1 cellular context compared by ENCODE assay signal in the genomic region with DNA sequence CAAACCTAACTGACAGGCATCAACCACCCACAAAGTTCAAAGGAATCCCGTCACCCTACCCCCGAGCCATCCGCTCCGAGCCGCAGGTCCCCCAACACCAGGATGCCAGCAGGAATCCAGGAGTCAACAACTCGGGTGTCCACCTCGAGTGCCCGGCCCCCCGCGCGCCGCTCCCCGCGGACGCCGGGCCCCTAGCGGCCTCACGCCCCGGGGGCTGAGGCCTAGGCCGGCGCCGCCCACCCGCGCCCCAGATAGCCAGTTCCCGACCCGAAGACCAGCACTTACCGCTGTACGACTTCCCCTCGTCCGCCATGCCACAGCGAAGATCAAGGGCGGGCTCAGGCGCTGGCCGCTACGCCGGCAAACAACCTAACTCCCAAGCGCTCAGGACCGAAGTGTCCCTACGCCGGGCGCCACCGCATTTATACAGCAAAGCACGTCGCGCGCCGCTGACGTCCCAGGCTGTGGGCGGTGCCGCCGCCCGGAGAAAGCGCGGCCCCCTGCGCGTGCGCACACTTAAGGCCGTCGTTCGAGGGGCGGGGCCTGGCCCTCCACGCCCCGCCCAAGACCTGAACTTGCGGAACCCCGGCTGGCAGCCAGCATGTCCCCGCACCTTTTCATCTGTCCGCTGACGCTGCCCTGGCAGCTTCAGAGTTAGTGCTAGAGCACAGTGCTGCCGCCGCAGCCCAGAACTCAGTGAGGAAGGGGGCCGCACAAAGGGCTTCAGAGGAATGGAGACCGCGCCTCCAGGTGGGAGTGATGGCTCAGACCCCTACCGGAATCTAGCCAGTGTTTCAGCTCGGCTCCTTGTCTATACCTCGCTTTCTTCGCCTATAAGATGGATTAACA.
TF ChIP-seq lines count a peak whose summit lies in the region.

Gene NXF1 (minus strand): TSS at position 397 of the 849 bp plus-strand sequence. CDS start 84 bp downstream, at position 313.

TF ChIP-seq in HepG2, 621 proteins besides CTCF, POLR2A, EP300 and RAD21 (continued from another document and continues in another):
- peak; percentile 87; the same call in 1 of the 2 replicates for TF ChIP-seq RFXAP (CRISPR knock-in tag; IDR thresholded peaks at IDR 0.05; ENCODE audit: borderline replicate concordance)
- peak; percentile 78; the same call in 1 of the 2 replicates for TF ChIP-seq ARHGAP35 (CRISPR knock-in tag; IDR thresholded peaks at IDR 0.05; ENCODE audit: borderline replicate concordance)
- no peak for TF ChIP-seq ZNF382 (CRISPR knock-in tag; IDR thresholded peaks at IDR 0.05; ENCODE audit: borderline replicate concordance)
- TF ChIP-seq RBFOX2 (IDR thresholded peaks at IDR 0.05; ENCODE audit: low read depth, low read length) = peak; percentile 100
- TF ChIP-seq ZNF761 (CRISPR knock-in tag; conservative IDR thresholded peaks at IDR 0.05) = 0 out of 2 replicates have a peak, but pooled peaks have one; percentile 50
- TF ChIP-seq RERE (CRISPR knock-in tag; IDR thresholded peaks at IDR 0.05; ENCODE audit: low read depth) = 0 out of 2 replicates have a peak, but pooled peaks have one; percentile 33
- 0 out of 2 replicates have a peak, but pooled peaks have one; percentile 48 for TF ChIP-seq DNMT3B (CRISPR knock-in tag; conservative IDR thresholded peaks at IDR 0.05)
- TF ChIP-seq, protein P1, sequence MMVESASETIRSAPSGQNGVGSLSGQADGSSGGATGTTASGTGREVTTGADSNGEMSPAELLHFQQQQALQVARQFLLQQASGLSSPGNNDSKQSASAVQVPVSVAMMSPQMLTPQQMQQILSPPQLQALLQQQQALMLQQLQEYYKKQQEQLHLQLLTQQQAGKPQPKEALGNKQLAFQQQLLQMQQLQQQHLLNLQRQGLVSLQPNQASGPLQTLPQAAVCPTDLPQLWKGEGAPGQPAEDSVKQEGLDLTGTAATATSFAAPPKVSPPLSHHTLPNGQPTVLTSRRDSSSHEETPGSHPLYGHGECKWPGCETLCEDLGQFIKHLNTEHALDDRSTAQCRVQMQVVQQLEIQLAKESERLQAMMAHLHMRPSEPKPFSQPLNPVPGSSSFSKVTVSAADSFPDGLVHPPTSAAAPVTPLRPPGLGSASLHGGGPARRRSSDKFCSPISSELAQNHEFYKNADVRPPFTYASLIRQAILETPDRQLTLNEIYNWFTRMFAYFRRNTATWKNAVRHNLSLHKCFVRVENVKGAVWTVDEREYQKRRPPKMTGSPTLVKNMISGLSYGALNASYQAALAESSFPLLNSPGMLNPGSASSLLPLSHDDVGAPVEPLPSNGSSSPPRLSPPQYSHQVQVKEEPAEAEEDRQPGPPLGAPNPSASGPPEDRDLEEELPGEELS (CRISPR knock-in tag; IDR thresholded peaks at IDR 0.05) = peak; percentile 29; the same call in 1 of the 2 replicates
- TF ChIP-seq, protein P2, sequence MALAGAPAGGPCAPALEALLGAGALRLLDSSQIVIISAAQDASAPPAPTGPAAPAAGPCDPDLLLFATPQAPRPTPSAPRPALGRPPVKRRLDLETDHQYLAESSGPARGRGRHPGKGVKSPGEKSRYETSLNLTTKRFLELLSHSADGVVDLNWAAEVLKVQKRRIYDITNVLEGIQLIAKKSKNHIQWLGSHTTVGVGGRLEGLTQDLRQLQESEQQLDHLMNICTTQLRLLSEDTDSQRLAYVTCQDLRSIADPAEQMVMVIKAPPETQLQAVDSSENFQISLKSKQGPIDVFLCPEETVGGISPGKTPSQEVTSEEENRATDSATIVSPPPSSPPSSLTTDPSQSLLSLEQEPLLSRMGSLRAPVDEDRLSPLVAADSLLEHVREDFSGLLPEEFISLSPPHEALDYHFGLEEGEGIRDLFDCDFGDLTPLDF (CRISPR knock-in tag; IDR thresholded peaks at IDR 0.05) = peak; percentile 86
- peak; percentile 66 for TF ChIP-seq ZNF263 (CRISPR knock-in tag; IDR thresholded peaks at IDR 0.05)
- TF ChIP-seq ZSCAN29 (CRISPR knock-in tag; conservative IDR thresholded peaks at IDR 0.05) = no peak; the same call in 1 of the 2 replicates
- 0 out of 2 replicates have a peak, but pooled peaks have one; percentile 59 for TF ChIP-seq ZNF33B (CRISPR knock-in tag; IDR thresholded peaks at IDR 0.05)
- TF ChIP-seq SOX6 (IDR thresholded peaks at IDR 0.05) = no peak
- peak; percentile 54 for TF ChIP-seq SOX6 (CRISPR knock-in tag; IDR thresholded peaks at IDR 0.05)
- TF ChIP-seq MLLT10 (CRISPR knock-in tag; IDR thresholded peaks at IDR 0.05) = no peak
- no peak for TF ChIP-seq SUZ12 (IDR thresholded peaks at IDR 0.05; ENCODE audit: low read depth, low read length)
- TF ChIP-seq SMAD3 (CRISPR knock-in tag; IDR thresholded peaks at IDR 0.05) = peak; percentile 91
- TF ChIP-seq ZFP82 (CRISPR knock-in tag; IDR thresholded peaks at IDR 0.05; ENCODE audit: borderline replicate concordance) = peak; percentile 79
- 0 out of 2 replicates have a peak, but pooled peaks have one; percentile 48 for TF ChIP-seq SATB2 (CRISPR knock-in tag; IDR thresholded peaks at IDR 0.05)
- no peak for TF ChIP-seq MAFG (CRISPR knock-in tag; IDR thresholded peaks at IDR 0.05)
- TF ChIP-seq, protein P3, sequence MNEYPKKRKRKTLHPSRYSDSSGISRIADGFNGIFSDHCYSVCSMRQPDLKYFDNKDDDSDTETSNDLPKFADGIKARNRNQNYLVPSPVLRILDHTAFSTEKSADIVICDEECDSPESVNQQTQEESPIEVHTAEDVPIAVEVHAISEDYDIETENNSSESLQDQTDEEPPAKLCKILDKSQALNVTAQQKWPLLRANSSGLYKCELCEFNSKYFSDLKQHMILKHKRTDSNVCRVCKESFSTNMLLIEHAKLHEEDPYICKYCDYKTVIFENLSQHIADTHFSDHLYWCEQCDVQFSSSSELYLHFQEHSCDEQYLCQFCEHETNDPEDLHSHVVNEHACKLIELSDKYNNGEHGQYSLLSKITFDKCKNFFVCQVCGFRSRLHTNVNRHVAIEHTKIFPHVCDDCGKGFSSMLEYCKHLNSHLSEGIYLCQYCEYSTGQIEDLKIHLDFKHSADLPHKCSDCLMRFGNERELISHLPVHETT (CRISPR knock-in tag; conservative IDR thresholded peaks at IDR 0.05) = peak; percentile 70
- TF ChIP-seq ZNF484 (CRISPR knock-in tag; IDR thresholded peaks at IDR 0.05; ENCODE audit: borderline replicate concordance, low read depth) = 0 out of 2 replicates have a peak, but pooled peaks have one; percentile 82
- no peak for TF ChIP-seq NFE2L2 (IDR thresholded peaks at IDR 0.05; ENCODE audit: low read length)
- TF ChIP-seq ATRX (CRISPR knock-in tag; IDR thresholded peaks at IDR 0.05; ENCODE audit: borderline replicate concordance) = no peak
- peak; percentile 58 for TF ChIP-seq MEF2D (CRISPR knock-in tag; IDR thresholded peaks at IDR 0.05)
- TF ChIP-seq, protein P4, sequence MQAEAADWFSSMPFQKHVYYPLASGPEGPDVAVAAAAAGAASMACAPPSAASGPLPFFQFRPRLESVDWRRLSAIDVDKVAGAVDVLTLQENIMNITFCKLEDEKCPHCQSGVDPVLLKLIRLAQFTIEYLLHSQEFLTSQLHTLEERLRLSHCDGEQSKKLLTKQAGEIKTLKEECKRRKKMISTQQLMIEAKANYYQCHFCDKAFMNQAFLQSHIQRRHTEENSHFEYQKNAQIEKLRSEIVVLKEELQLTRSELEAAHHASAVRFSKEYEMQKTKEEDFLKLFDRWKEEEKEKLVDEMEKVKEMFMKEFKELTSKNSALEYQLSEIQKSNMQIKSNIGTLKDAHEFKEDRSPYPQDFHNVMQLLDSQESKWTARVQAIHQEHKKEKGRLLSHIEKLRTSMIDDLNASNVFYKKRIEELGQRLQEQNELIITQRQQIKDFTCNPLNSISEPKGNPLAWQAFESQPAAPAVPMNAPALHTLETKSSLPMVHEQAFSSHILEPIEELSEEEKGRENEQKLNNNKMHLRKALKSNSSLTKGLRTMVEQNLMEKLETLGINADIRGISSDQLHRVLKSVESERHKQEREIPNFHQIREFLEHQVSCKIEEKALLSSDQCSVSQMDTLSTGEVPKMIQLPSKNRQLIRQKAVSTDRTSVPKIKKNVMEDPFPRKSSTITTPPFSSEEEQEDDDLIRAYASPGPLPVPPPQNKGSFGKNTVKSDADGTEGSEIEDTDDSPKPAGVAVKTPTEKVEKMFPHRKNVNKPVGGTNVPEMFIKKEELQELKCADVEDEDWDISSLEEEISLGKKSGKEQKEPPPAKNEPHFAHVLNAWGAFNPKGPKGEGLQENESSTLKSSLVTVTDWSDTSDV (CRISPR knock-in tag; IDR thresholded peaks at IDR 0.05) = no peak; the same call in 1 of the 2 replicates
- TF ChIP-seq, protein P5, sequence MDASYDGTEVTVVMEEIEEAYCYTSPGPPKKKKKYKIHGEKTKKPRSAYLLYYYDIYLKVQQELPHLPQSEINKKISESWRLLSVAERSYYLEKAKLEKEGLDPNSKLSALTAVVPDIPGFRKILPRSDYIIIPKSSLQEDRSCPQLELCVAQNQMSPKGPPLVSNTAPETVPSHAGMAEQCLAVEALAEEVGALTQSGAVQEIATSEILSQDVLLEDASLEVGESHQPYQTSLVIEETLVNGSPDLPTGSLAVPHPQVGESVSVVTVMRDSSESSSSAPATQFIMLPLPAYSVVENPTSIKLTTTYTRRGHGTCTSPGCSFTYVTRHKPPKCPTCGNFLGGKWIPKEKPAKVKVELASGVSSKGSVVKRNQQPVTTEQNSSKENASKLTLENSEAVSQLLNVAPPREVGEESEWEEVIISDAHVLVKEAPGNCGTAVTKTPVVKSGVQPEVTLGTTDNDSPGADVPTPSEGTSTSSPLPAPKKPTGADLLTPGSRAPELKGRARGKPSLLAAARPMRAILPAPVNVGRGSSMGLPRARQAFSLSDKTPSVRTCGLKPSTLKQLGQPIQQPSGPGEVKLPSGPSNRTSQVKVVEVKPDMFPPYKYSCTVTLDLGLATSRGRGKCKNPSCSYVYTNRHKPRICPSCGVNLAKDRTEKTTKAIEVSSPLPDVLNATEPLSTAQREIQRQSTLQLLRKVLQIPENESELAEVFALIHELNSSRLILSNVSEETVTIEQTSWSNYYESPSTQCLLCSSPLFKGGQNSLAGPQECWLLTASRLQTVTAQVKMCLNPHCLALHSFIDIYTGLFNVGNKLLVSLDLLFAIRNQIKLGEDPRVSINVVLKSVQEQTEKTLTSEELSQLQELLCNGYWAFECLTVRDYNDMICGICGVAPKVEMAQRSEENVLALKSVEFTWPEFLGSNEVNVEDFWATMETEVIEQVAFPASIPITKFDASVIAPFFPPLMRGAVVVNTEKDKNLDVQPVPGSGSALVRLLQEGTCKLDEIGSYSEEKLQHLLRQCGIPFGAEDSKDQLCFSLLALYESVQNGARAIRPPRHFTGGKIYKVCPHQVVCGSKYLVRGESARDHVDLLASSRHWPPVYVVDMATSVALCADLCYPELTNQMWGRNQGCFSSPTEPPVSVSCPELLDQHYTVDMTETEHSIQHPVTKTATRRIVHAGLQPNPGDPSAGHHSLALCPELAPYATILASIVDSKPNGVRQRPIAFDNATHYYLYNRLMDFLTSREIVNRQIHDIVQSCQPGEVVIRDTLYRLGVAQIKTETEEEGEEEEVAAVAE (CRISPR knock-in tag; IDR thresholded peaks at IDR 0.05; ENCODE audit: borderline replicate concordance) = peak; percentile 78; the same call in 1 of the 2 replicates
- TF ChIP-seq ZZZ3 (CRISPR knock-in tag; IDR thresholded peaks at IDR 0.05; ENCODE audit: borderline replicate concordance) = peak; percentile 88
- TF ChIP-seq ZNF253 (CRISPR knock-in tag; IDR thresholded peaks at IDR 0.05; ENCODE audit: borderline replicate concordance) = peak; percentile 67
- no peak; the same call in 1 of the 2 replicates for TF ChIP-seq ZSCAN12 (CRISPR knock-in tag; IDR thresholded peaks at IDR 0.05)
- peak; percentile 83 for TF ChIP-seq ZNF567 (CRISPR knock-in tag; IDR thresholded peaks at IDR 0.05; ENCODE audit: borderline replicate concordance)
- TF ChIP-seq ZNF577 (CRISPR knock-in tag; IDR thresholded peaks at IDR 0.05; ENCODE audit: borderline replicate concordance, low read depth) = no peak
- 0 out of 2 replicates have a peak, but pooled peaks have one; percentile 59 for TF ChIP-seq ZNF160 (CRISPR knock-in tag; IDR thresholded peaks at IDR 0.05)
- TF ChIP-seq ZNF737 (CRISPR knock-in tag; IDR thresholded peaks at IDR 0.05; ENCODE audit: borderline replicate concordance) = no peak
- TF ChIP-seq AGO1 (IDR thresholded peaks at IDR 0.05; ENCODE audit: low read depth, low read length, poor library complexity, severe bottlenecking) = peak; percentile 98
- TF ChIP-seq ZNF30 (CRISPR knock-in tag; IDR thresholded peaks at IDR 0.05) = no peak
- peak; percentile 90; the same call in 1 of the 2 replicates for TF ChIP-seq ZNF556 (CRISPR knock-in tag; IDR thresholded peaks at IDR 0.05; ENCODE audit: borderline replicate concordance)
- TF ChIP-seq, protein P6, sequence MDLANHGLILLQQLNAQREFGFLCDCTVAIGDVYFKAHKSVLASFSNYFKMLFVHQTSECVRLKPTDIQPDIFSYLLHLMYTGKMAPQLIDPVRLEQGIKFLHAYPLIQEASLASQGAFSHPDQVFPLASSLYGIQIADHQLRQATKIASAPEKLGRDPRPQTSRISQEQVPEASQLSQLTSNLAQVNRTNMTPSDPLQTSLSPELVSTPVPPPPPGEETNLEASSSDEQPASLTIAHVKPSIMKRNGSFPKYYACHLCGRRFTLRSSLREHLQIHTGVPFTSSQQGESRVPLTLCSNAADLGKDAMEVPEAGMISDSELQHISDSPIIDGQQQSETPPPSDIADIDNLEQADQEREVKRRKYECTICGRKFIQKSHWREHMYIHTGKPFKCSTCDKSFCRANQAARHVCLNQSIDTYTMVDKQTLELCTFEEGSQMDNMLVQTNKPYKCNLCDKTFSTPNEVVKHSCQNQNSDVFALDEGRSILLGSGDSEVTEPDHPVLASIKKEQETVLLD (CRISPR knock-in tag; IDR thresholded peaks at IDR 0.05; ENCODE audit: low read depth) = no peak
